ENCODE assay signal across 9 cellular contexts in genomic region chr9:130765135-130766030, GRCh38.
DNase-seq lines count a peak whose midpoint lies in the region; ATAC-seq lines count a peak whose summit lies in the region.
"Had no signal": no experiment of that assay in that cellular context is flagged by ENCODE, and none has a peak within 500 bp of the region (broad histone marks: within the 10 kb centered on the region; RNA-seq: fewer than 3 reads in every experiment).

No MANE protein-coding gene starts in this region.

- H3K27ac ChIP-seq in BLaER1 (no peak overlapping the region), Karpas-422 (ENCODE audit: low read length) (no peak overlapping the region), mesenchymal stem cell (ENCODE audit: low read length, poor library complexity, severe bottlenecking) (no peak overlapping the region)
- H3K27ac ChIP-seq: neutrophil had no signal

- WGBS in mesenchymal stem cell, result 96% methylated on average over 6 of the region's 8 CpGs

- H2AFZ ChIP-seq in Karpas-422 (ENCODE audit: low read length) (no peak overlapping the region), mesenchymal stem cell (ENCODE audit: low read depth, low read length) (no peak overlapping the region)

- H2BK5ac ChIP-seq in mesenchymal stem cell (ENCODE audit: low read depth, low read length, poor library complexity, severe bottlenecking), result no peak overlapping the region

- H2BK120ac ChIP-seq in mesenchymal stem cell (ENCODE audit: low read depth, low read length), result no peak overlapping the region

- H3K9me3 ChIP-seq in BLaER1 (no peaks in the 10 kb centered on the region), Karpas-422 (ENCODE audit: low read length) (no peaks in the 10 kb centered on the region), mesenchymal stem cell (ENCODE audit: control insufficient read depth, low read length) (no peaks in the 10 kb centered on the region)
- H3K9me3 ChIP-seq: neutrophil had no signal

- H3K9ac ChIP-seq in BLaER1 (no peak overlapping the region), Karpas-422 (ENCODE audit: low read length) (no peak overlapping the region), mesenchymal stem cell (ENCODE audit: low read length) (no peak overlapping the region)

- H3K23ac ChIP-seq in mesenchymal stem cell (ENCODE audit: low read length in 2 of 2), result no peak overlapping the region

- intact Hi-C loops in sciatic nerve (cut with DNase I), result loop anchor here (10.0 kb wide), 1 partner anchor 51 kb away; no protein-coding TSS in a partner anchor

- H3K36me3 ChIP-seq in BLaER1, result no peaks in the 10 kb centered on the region
- H3K36me3 ChIP-seq in Karpas-422 (ENCODE audit: insufficient read depth, low read length), result no peaks in the 10 kb centered on the region
- no peaks in the 10 kb centered on the region for H3K36me3 ChIP-seq in mesenchymal stem cell (ENCODE audit: control insufficient read depth in 1 of 2, insufficient read depth in 2 of 2, low read depth in 1 of 2, low read length in 2 of 2)
- H3K36me3 ChIP-seq: neutrophil had no signal

- H2BK12ac ChIP-seq in mesenchymal stem cell (ENCODE audit: low read length in 2 of 2), result no peak overlapping the region

- H3K4me1 ChIP-seq in BLaER1, result peaks cover 45% of the 10 kb centered on the region
- H3K4me1 ChIP-seq in Karpas-422 (ENCODE audit: low read length), result peaks cover 10% of the 10 kb centered on the region
- peaks cover 22% of the 10 kb centered on the region for H3K4me1 ChIP-seq in mesenchymal stem cell (ENCODE audit: control insufficient read depth, insufficient read depth, low read depth, low read length)

- no peak overlapping the region for H4K91ac ChIP-seq in mesenchymal stem cell (ENCODE audit: low read length)

- no peak overlapping the region for H3K18ac ChIP-seq in mesenchymal stem cell (ENCODE audit: low read depth in 1 of 2, low read length in 2 of 2)

- no peak overlapping the region for H2BK15ac ChIP-seq in mesenchymal stem cell (ENCODE audit: low read depth, poor library complexity, severe bottlenecking)

- no peaks in the 10 kb centered on the region for H3K79me2 ChIP-seq in Karpas-422 (ENCODE audit: low read length)

- ATAC-seq in GM18909 (IDR thresholded peaks at IDR 0.05; ENCODE audit: poor library complexity, unreplicated experiment), result peak; percentile 67
- no peak for ATAC-seq in sciatic nerve
- ATAC-seq in HG03139 (IDR thresholded peaks at IDR 0.05; ENCODE audit: unreplicated experiment), result no peak

- H4K8ac ChIP-seq in mesenchymal stem cell (ENCODE audit: low read length), result peak overlapping the region; percentile 21

- H3K79me1 ChIP-seq in mesenchymal stem cell (replicated peaks; ENCODE audit: low read length, poor library complexity, severe bottlenecking), result peaks cover 34% of the 10 kb centered on the region

- H3K14ac ChIP-seq in mesenchymal stem cell (ENCODE audit: low read length in 2 of 2), result no peak overlapping the region

- no peak overlapping the region for H2AK5ac ChIP-seq in mesenchymal stem cell (ENCODE audit: low read length, severe bottlenecking)

- H4K20me1 ChIP-seq in BLaER1, result peaks cover 46% of the 10 kb centered on the region
- H4K20me1 ChIP-seq in Karpas-422 (ENCODE audit: insufficient read depth, low read depth, low read length), result peaks cover 46% of the 10 kb centered on the region; the same call in 1 of the 2 replicates

- H3K4me3 ChIP-seq in BLaER1 (no peak overlapping the region), Karpas-422 (ENCODE audit: low read length) (no peak overlapping the region), mesenchymal stem cell (ENCODE audit: insufficient read depth in 1 of 2, low read depth in 1 of 2, low read length in 2 of 2) (no peak overlapping the region)

- no peaks in the 10 kb centered on the region for H3K27me3 ChIP-seq in BLaER1
- H3K27me3 ChIP-seq in Karpas-422 (ENCODE audit: low read length), result no peaks in the 10 kb centered on the region
- H3K27me3 ChIP-seq in mesenchymal stem cell (ENCODE audit: control insufficient read depth in 1 of 2, insufficient read depth in 1 of 2, low read length in 2 of 2), result no peaks in the 10 kb centered on the region
- H3K27me3 ChIP-seq: neutrophil had no signal

- no peak overlapping the region for H3K4ac ChIP-seq in mesenchymal stem cell (ENCODE audit: low read depth in 1 of 2, low read length in 2 of 2)

- H3K4me2 ChIP-seq in BLaER1, result peak overlapping the region; percentile 41; the same call in 1 of the 2 replicates
- H3K4me2 ChIP-seq in Karpas-422 (ENCODE audit: low read depth, low read length, poor library complexity, severe bottlenecking), result no peak overlapping the region
- no peak overlapping the region for H3K4me2 ChIP-seq in mesenchymal stem cell (ENCODE audit: low read length, poor library complexity, severe bottlenecking)

- H3K9me2 ChIP-seq in Karpas-422 (replicated peaks; ENCODE audit: insufficient read depth, low read length), result no peaks in the 10 kb centered on the region

- peak; percentile 40 for DNase-seq in Karpas-422
- no peak for DNase-seq in mesenchymal stem cell
- no peak for DNase-seq in sciatic nerve (ENCODE audit: low spot score)
- DNase-seq in OCI-M2 (lab: John Stamatoyannopoulos, UW; ENCODE audit: unreplicated experiment), result no peak
- DNase-seq in NCI-H1048 (lab: John Stamatoyannopoulos, UW), result no peak
